ENCODE assay signal across 1 cellular context in the genomic region with DNA sequence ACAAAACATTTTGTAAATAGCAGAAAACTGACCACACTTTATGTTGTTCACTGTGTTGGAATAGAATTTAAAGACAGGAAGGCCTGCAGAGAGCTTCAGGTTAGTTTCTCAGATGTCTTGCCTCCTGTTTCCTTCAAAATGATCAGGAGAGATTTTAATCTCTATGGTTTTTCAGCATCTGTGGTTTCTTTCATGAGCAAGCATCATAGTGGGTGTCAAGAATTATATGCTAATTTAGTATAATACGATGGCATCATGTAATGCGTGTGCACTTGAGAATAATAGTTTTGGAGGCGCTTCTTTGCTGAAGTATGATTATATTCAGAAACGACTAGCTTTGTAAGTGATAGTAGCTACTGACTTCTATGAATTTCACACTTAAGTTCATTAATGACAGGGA.
TF ChIP-seq lines count a peak whose summit lies in the region.

No MANE protein-coding gene starts in this region.

TF ChIP-seq in K562, 482 proteins besides CTCF, POLR2A, EP300 and RAD21 (continued from another document):
- TF ChIP-seq VEZF1 (CRISPR knock-in tag; IDR thresholded peaks at IDR 0.05), result 0 out of 2 replicates have a peak, but pooled peaks have one; percentile 14
- no peak for TF ChIP-seq SIN3A (IDR thresholded peaks at IDR 0.05; ENCODE audit: borderline replicate concordance in 2 of 2, control insufficient read depth in 1 of 2, low read depth in 2 of 2, low read length in 2 of 2)
